26 cellular contexts compared by ENCODE assay signal in the genomic region with DNA sequence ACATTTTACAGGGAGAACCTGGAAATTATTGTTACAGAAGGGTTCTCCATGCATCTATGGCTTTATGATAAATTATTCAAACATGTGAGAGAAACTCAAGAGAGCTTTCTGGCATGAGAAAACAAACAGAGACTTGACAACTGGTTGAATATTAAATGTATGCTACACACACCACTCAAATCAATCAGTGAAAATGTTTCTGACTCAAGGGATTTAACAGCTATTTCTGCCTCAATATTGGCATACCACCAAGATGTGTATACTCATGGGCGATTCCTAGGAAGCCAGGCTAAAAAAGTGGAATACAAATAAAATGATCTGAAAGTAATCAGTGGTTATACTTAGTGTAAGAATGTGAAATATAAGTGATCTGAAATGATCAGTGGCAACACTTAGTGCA. TPM values are rescaled to one million over a fixed set of nuclear protein-coding genes. Genes with fewer than 3 reads are reported as not detected.
"Had no signal": no experiment of that assay in that cellular context is flagged by ENCODE, and none has a peak within 500 bp of the region (broad histone marks: within the 10 kb centered on the region; RNA-seq: fewer than 3 reads in every experiment).

No MANE protein-coding gene starts in this region.

- DNase-seq: effector CD4-positive, alpha-beta T cell; gastrocnemius medialis; heart right ventricle; islet precursor cell; left cardiac atrium; left ventricle myocardium inferior; lower lobe of right lung; occipital lobe; pancreas; stimulated activated CD4-positive, alpha-beta T cell treated with anti-CD3 and anti-CD28 coated beads, Interleukin-2, amount 100 ng/mL, for 24 hours; stimulated activated CD4-positive, alpha-beta T cell treated with anti-CD3 and anti-CD28 coated beads, Interleukin-4, amount 100 ng/mL, for 4 hours; stimulated activated naive B cell treated with anti-CD40 and anti-IgM and Interleukin-4, amounts not matched to agents 10 μg/mL and 1 μg/mL and 100 μg/mL, for 72 hours; stimulated activated naive CD8-positive, alpha-beta T cell treated with anti-CD3 and anti-CD28 coated beads, Interleukin-15, amount 100 ng/mL, for 72 hours; testis; upper lobe of right lung had no signal

RNA-seq across cellular contexts. Expression of gene OR51T1, which starts 15.8 kb away (rescaled TPM):
- total RNA-seq: dermis microvascular lymphatic vessel endothelial cell; fibroblast of lung; gastrocnemius medialis; heart right ventricle; left cardiac atrium; left ventricle myocardium inferior; lower lobe of right lung; mesothelial cell of epicardium; mucosa of gallbladder; natural killer cell treated with Interleukin-12 subunit alpha and Interleukin-12 subunit beta and Interleukin-15 and Interleukin-18, amount 100 ng/mL, for 72 hours; occipital lobe; pancreas; prostate gland; sciatic nerve; subcutaneous adipose tissue; testis; tibial nerve; upper lobe of right lung; vagina had no signal
- polyA plus RNA-seq: esophagus, fibroblast of lung, heart right ventricle, pancreas had no signal

RNA-seq across cellular contexts. Expression of gene OR51S1, which starts 16.8 kb away (rescaled TPM):
- total RNA-seq: dermis microvascular lymphatic vessel endothelial cell; fibroblast of lung; gastrocnemius medialis; heart right ventricle; left cardiac atrium; left ventricle myocardium inferior; lower lobe of right lung; mesothelial cell of epicardium; mucosa of gallbladder; natural killer cell treated with Interleukin-12 subunit alpha and Interleukin-12 subunit beta and Interleukin-15 and Interleukin-18, amount 100 ng/mL, for 72 hours; occipital lobe; pancreas; prostate gland; sciatic nerve; subcutaneous adipose tissue; tibial nerve; upper lobe of right lung; vagina had no signal
- polyA plus RNA-seq: esophagus, fibroblast of lung, heart right ventricle, pancreas had no signal

RNA-seq across cellular contexts. Expression of gene OR51A7, which starts 37.7 kb away (rescaled TPM):
- total RNA-seq: dermis microvascular lymphatic vessel endothelial cell; fibroblast of lung; gastrocnemius medialis; heart right ventricle; left cardiac atrium; left ventricle myocardium inferior; lower lobe of right lung; mesothelial cell of epicardium; mucosa of gallbladder; natural killer cell treated with Interleukin-12 subunit alpha and Interleukin-12 subunit beta and Interleukin-15 and Interleukin-18, amount 100 ng/mL, for 72 hours; occipital lobe; pancreas; prostate gland; sciatic nerve; subcutaneous adipose tissue; tibial nerve; upper lobe of right lung; vagina had no signal
- polyA plus RNA-seq: esophagus, fibroblast of lung, heart right ventricle, pancreas had no signal

RNA-seq across cellular contexts. Expression of gene OR51F2, which starts 44.7 kb away (rescaled TPM):
- total RNA-seq: dermis microvascular lymphatic vessel endothelial cell; fibroblast of lung; gastrocnemius medialis; heart right ventricle; left cardiac atrium; left ventricle myocardium inferior; lower lobe of right lung; mesothelial cell of epicardium; mucosa of gallbladder; natural killer cell treated with Interleukin-12 subunit alpha and Interleukin-12 subunit beta and Interleukin-15 and Interleukin-18, amount 100 ng/mL, for 72 hours; occipital lobe; pancreas; prostate gland; sciatic nerve; subcutaneous adipose tissue; testis; tibial nerve; upper lobe of right lung; vagina had no signal
- polyA plus RNA-seq: esophagus, fibroblast of lung, heart right ventricle, pancreas had no signal

RNA-seq across cellular contexts. Expression of gene OR51G2, which starts 53.3 kb away (rescaled TPM):
- total RNA-seq: dermis microvascular lymphatic vessel endothelial cell; fibroblast of lung; gastrocnemius medialis; heart right ventricle; left cardiac atrium; left ventricle myocardium inferior; lower lobe of right lung; mesothelial cell of epicardium; mucosa of gallbladder; natural killer cell treated with Interleukin-12 subunit alpha and Interleukin-12 subunit beta and Interleukin-15 and Interleukin-18, amount 100 ng/mL, for 72 hours; occipital lobe; pancreas; prostate gland; sciatic nerve; subcutaneous adipose tissue; testis; tibial nerve; upper lobe of right lung; vagina had no signal
- polyA plus RNA-seq: esophagus, fibroblast of lung, heart right ventricle, pancreas had no signal
